ENCODE assay signal across 1 cellular context in the genomic region with DNA sequence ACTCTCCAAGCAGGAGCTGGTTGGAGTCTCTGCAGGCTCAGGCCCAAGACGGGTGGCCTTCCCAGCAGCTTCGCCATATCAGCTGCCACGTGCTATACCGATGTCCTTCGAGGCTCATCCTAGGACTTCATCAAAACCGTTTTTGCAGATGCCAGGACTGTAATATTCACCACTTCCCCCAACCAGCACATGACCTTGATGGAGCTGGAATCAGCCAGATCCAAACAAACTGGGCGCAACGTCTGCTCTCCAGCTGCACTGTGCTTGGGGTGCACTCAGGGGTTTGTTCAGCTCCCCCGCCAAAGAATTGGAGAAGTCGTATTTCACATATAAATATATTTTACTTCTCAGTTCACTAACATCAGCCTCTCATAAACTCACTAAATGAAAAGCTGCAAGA.
A peak's percentile ranks its signal among the peaks of the same experiment; 100 is the strongest.
TF ChIP-seq lines count a peak whose summit lies in the region.

No MANE protein-coding gene starts in this region.

TF ChIP-seq in K562, 482 proteins besides CTCF, POLR2A, EP300 and RAD21:
- TF ChIP-seq, protein P1, sequence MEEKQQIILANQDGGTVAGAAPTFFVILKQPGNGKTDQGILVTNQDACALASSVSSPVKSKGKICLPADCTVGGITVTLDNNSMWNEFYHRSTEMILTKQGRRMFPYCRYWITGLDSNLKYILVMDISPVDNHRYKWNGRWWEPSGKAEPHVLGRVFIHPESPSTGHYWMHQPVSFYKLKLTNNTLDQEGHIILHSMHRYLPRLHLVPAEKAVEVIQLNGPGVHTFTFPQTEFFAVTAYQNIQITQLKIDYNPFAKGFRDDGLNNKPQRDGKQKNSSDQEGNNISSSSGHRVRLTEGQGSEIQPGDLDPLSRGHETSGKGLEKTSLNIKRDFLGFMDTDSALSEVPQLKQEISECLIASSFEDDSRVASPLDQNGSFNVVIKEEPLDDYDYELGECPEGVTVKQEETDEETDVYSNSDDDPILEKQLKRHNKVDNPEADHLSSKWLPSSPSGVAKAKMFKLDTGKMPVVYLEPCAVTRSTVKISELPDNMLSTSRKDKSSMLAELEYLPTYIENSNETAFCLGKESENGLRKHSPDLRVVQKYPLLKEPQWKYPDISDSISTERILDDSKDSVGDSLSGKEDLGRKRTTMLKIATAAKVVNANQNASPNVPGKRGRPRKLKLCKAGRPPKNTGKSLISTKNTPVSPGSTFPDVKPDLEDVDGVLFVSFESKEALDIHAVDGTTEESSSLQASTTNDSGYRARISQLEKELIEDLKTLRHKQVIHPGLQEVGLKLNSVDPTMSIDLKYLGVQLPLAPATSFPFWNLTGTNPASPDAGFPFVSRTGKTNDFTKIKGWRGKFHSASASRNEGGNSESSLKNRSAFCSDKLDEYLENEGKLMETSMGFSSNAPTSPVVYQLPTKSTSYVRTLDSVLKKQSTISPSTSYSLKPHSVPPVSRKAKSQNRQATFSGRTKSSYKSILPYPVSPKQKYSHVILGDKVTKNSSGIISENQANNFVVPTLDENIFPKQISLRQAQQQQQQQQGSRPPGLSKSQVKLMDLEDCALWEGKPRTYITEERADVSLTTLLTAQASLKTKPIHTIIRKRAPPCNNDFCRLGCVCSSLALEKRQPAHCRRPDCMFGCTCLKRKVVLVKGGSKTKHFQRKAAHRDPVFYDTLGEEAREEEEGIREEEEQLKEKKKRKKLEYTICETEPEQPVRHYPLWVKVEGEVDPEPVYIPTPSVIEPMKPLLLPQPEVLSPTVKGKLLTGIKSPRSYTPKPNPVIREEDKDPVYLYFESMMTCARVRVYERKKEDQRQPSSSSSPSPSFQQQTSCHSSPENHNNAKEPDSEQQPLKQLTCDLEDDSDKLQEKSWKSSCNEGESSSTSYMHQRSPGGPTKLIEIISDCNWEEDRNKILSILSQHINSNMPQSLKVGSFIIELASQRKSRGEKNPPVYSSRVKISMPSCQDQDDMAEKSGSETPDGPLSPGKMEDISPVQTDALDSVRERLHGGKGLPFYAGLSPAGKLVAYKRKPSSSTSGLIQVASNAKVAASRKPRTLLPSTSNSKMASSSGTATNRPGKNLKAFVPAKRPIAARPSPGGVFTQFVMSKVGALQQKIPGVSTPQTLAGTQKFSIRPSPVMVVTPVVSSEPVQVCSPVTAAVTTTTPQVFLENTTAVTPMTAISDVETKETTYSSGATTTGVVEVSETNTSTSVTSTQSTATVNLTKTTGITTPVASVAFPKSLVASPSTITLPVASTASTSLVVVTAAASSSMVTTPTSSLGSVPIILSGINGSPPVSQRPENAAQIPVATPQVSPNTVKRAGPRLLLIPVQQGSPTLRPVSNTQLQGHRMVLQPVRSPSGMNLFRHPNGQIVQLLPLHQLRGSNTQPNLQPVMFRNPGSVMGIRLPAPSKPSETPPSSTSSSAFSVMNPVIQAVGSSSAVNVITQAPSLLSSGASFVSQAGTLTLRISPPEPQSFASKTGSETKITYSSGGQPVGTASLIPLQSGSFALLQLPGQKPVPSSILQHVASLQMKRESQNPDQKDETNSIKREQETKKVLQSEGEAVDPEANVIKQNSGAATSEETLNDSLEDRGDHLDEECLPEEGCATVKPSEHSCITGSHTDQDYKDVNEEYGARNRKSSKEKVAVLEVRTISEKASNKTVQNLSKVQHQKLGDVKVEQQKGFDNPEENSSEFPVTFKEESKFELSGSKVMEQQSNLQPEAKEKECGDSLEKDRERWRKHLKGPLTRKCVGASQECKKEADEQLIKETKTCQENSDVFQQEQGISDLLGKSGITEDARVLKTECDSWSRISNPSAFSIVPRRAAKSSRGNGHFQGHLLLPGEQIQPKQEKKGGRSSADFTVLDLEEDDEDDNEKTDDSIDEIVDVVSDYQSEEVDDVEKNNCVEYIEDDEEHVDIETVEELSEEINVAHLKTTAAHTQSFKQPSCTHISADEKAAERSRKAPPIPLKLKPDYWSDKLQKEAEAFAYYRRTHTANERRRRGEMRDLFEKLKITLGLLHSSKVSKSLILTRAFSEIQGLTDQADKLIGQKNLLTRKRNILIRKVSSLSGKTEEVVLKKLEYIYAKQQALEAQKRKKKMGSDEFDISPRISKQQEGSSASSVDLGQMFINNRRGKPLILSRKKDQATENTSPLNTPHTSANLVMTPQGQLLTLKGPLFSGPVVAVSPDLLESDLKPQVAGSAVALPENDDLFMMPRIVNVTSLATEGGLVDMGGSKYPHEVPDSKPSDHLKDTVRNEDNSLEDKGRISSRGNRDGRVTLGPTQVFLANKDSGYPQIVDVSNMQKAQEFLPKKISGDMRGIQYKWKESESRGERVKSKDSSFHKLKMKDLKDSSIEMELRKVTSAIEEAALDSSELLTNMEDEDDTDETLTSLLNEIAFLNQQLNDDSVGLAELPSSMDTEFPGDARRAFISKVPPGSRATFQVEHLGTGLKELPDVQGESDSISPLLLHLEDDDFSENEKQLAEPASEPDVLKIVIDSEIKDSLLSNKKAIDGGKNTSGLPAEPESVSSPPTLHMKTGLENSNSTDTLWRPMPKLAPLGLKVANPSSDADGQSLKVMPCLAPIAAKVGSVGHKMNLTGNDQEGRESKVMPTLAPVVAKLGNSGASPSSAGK (IDR thresholded peaks at IDR 0.05): peak; percentile 32; the same call in 1 of the 2 replicates
- TF ChIP-seq, protein P2, sequence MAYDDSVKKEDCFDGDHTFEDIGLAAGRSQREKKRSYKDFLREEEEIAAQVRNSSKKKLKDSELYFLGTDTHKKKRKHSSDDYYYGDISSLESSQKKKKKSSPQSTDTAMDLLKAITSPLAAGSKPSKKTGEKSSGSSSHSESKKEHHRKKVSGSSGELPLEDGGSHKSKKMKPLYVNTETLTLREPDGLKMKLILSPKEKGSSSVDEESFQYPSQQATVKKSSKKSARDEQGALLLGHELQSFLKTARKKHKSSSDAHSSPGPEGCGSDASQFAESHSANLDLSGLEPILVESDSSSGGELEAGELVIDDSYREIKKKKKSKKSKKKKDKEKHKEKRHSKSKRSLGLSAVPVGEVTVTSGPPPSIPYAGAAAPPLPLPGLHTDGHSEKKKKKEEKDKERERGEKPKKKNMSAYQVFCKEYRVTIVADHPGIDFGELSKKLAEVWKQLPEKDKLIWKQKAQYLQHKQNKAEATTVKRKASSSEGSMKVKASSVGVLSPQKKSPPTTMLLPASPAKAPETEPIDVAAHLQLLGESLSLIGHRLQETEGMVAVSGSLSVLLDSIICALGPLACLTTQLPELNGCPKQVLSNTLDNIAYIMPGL (CRISPR knock-in tag; IDR thresholded peaks at IDR 0.05): no peak
- TF ChIP-seq L3MBTL2 (IDR thresholded peaks at IDR 0.05): peak; percentile 67; the same call in 1 of the 2 replicates
- TF ChIP-seq, protein P3, sequence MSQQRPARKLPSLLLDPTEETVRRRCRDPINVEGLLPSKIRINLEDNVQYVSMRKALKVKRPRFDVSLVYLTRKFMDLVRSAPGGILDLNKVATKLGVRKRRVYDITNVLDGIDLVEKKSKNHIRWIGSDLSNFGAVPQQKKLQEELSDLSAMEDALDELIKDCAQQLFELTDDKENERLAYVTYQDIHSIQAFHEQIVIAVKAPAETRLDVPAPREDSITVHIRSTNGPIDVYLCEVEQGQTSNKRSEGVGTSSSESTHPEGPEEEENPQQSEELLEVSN (IDR thresholded peaks at IDR 0.05; ENCODE audit: borderline replicate concordance in 1 of 2, extremely low read depth in 1 of 2, insufficient read depth in 1 of 2, insufficient read length in 1 of 2, low read depth in 1 of 2, low read length in 1 of 2, poor library complexity in 1 of 2, severe bottlenecking in 1 of 2): peak in 1 of 2 experiments; percentile 22
